ENCODE assay signal across 8 cellular contexts in the genomic region with DNA sequence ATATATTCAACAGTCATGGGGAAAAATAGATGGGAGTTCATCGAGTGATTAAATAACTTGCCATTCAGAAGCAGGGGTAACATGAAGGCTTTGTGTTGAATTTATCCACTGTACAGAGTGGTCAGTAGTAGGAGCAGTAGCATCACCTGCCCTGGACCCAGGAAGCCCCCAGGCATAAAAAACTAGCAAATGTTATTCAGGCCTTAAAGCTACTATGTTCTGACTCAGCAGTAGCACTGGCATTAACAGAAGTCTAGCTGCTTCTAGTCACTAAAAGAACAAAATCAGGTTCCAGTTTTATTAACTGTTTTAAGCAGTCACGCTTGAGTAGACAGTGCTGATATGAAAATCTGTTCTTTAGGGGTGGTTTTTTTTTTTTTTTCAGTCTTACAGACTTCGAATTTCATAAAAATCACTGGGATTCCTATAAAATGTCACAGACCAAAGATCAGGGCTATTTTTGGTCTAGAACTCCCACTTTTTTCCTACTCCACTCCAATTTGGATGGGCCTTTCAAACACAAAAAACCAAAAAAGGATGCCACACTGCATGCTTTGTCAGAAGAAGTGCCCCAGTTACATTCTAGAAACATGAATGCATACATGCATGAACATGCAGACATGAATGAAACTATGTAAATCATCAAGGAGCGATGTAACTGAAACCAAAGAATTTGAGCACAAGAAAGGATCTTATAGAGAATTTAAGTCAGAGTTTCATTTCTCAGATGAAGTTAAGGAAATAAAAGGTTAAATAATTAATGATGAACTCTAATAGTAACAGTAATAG. TPM values are rescaled to one million over a fixed set of nuclear protein-coding genes. Genes with fewer than 3 reads are reported as not detected.
DNase-seq lines count a peak whose midpoint lies in the region; ATAC-seq and TF ChIP-seq lines count a peak whose summit lies in the region.

No MANE protein-coding gene starts in this region.

- peak overlapping the region; percentile 45 to 94 (median 88) for H3K27ac Mint-ChIP-seq in CD4-positive, alpha-beta memory T cell

- H3K36me3 Mint-ChIP-seq in CD4-positive, alpha-beta memory T cell = peaks cover 7 to 15% of the 10 kb centered on the region in 2 donors

- H3K4me1 Mint-ChIP-seq in CD4-positive, alpha-beta memory T cell = peaks cover 25 to 48% (median 32%) of the 10 kb centered on the region in 4 donors

- H3K27me3 ChIP-seq in CD4-positive, alpha-beta memory T cell (ENCODE audit: insufficient read depth, low read length) = no peaks in the 10 kb centered on the region
- no peaks in the 10 kb centered on the region for H3K27me3 ChIP-seq in tibial artery

- CTCF ChIA-PET in CD4-positive, alpha-beta memory T cell (lab: Charles Lee; ENCODE audit: partially characterized antibody) = interaction anchor here (0.6 to 4.4 kb wide), 25 partner anchors 10 to 607 kb away, joined by 3 to 72 read pairs (median 4); a partner anchor contains a TSS

- peaks cover 0 to 8% (median 0%) of the 10 kb centered on the region in 8 donors for H3K9me3 Mint-ChIP-seq in CD4-positive, alpha-beta memory T cell

- no peak for DNase-seq in CD4-positive, alpha-beta memory T cell
- DNase-seq in epithelial cell of esophagus (ENCODE audit: low read depth) (peak; percentile 62), tibial artery (no peak), LoVo (ENCODE audit: low spot score) (no peak), iPS-NIHi7 (ENCODE audit: extremely low spot score) (no peak)
- DNase-seq in activated CD4-positive, alpha-beta T cell treated with anti-CD3 and anti-CD28 coated beads, Interleukin-2, amount 50 U/mL, for 1 hour = no peak

- intact Hi-C loops in CD4-positive, alpha-beta memory T cell (cut with micrococcal nuclease) = loop anchor here (1.0 to 5.0 kb wide), 8 partner anchors 61 to 606 kb away; a partner anchor contains a TSS
- intact Hi-C loops in tibial artery (cut with DNase I; ENCODE audit: low total_unique reads) = loop anchor here (5.0 to 10.0 kb wide), 2 partner anchors 73 to 215 kb away; a partner anchor contains a TSS

- POLR2A ChIA-PET in CD4-positive, alpha-beta memory T cell (lab: Charles Lee; ENCODE audit: partially characterized antibody) = interaction anchor here (0.5 to 3.0 kb wide), 6 partner anchors 12 to 432 kb away, joined by 3 to 13 read pairs (median 4); a partner anchor contains a TSS

- TF ChIP-seq CTCF in epithelial cell of esophagus (IDR thresholded peaks at IDR 0.05; ENCODE audit: insufficient read depth, low read depth, low read length, missing control alignments) (no peak), tibial artery (IDR thresholded peaks at IDR 0.05) (no peak)

- H3K4me3 Mint-ChIP-seq in CD4-positive, alpha-beta memory T cell = peak overlapping the region in 4 of 8 donors; percentile 17 to 71 (median 38)

- H3K9me3 ChIP-seq in CD4-positive, alpha-beta memory T cell (ENCODE audit: control insufficient read depth in 1 of 2, low read length in 2 of 2) = no peaks in the 10 kb centered on the region
- peaks cover 8% of the 10 kb centered on the region for H3K9me3 ChIP-seq in KOPT-K1 (ENCODE audit: insufficient read depth, low read length, poor library complexity, severe bottlenecking)
- H3K9me3 ChIP-seq in tibial artery = no peaks in the 10 kb centered on the region

- peaks cover 12% of the 10 kb centered on the region for H3K36me3 ChIP-seq in CD4-positive, alpha-beta memory T cell (ENCODE audit: insufficient read depth, low read length)
- H3K36me3 ChIP-seq in KOPT-K1 (ENCODE audit: insufficient read depth, low read length) (peaks cover 83% of the 10 kb centered on the region), tibial artery (peaks cover 0 to 6% (median 6%) of the 10 kb centered on the region in 3 donors)

- no peak overlapping the region for H3K4me3 ChIP-seq in CD4-positive, alpha-beta memory T cell (ENCODE audit: low read length in 2 of 2)
- H3K4me3 ChIP-seq in epithelial cell of esophagus (ENCODE audit: low read length) (no peak overlapping the region), tibial artery (no peak overlapping the region)

- peaks cover 30% of the 10 kb centered on the region for H3K4me1 ChIP-seq in CD4-positive, alpha-beta memory T cell (ENCODE audit: insufficient read depth, low read length)
- H3K4me1 ChIP-seq in tibial artery = peaks cover 0 to 20% (median 13%) of the 10 kb centered on the region in 4 donors

- peak overlapping the region; percentile 39 for H3K27ac ChIP-seq in CD4-positive, alpha-beta memory T cell (ENCODE audit: low read depth, low read length)
- H3K27ac ChIP-seq in KOPT-K1 (ENCODE audit: low read depth, low read length, poor library complexity, severe bottlenecking) (peak overlapping the region; percentile 98), tibial artery (peak overlapping the region; percentile 51 to 67)

- H3K27me3 Mint-ChIP-seq in CD4-positive, alpha-beta memory T cell = no peaks in the 10 kb centered on the region

- peak; percentile 61 for ATAC-seq in GM21381 (IDR thresholded peaks at IDR 0.05; ENCODE audit: unreplicated experiment)

RNA-seq across cellular contexts. Expression of a gene that starts 31.6 kb away (rescaled TPM):
- 10 to 100 TPM; 37.1 to 43.7 TPM for total RNA-seq in CD4-positive, alpha-beta memory T cell
- 10 to 100 TPM; 13.2 to 23.6 TPM for polyA plus RNA-seq in CD4-positive, alpha-beta memory T cell

Comparison
In these comparisons a context has a peak if more than half of its experiments do, and no peak if none do; other contexts are left out.
1. H3K27ac ChIP-seq: peak in every context shown above with its lines; median percentile 98 in KOPT-K1; 59 in tibial artery; 39 in CD4-positive, alpha-beta memory T cell.